Comparison of ENCODE assay signal across 1 cellular context in genomic region chr1:11912000-11912399, GRCh38.
TF ChIP-seq lines count a peak whose summit lies in the region.

No MANE protein-coding gene starts in this region.

TF ChIP-seq in K562, 482 proteins besides CTCF, POLR2A, EP300 and RAD21:
- TF ChIP-seq ZNF146 (CRISPR knock-in tag; IDR thresholded peaks at IDR 0.05; ENCODE audit: unreplicated experiment) (no peak), MYNN (IDR thresholded peaks at IDR 0.05) (peak; percentile 84), MYNN (CRISPR knock-in tag; IDR thresholded peaks at IDR 0.05) (no peak), MXI1 (IDR thresholded peaks at IDR 0.05; ENCODE audit: low read depth, low read length) (no peak), ZFP36 (IDR thresholded peaks at IDR 0.05; ENCODE audit: low read depth, low read length, partially characterized antibody) (peak; percentile 79), ZBTB17 (CRISPR knock-in tag; IDR thresholded peaks at IDR 0.05) (no peak)
- TF ChIP-seq, protein P1, sequence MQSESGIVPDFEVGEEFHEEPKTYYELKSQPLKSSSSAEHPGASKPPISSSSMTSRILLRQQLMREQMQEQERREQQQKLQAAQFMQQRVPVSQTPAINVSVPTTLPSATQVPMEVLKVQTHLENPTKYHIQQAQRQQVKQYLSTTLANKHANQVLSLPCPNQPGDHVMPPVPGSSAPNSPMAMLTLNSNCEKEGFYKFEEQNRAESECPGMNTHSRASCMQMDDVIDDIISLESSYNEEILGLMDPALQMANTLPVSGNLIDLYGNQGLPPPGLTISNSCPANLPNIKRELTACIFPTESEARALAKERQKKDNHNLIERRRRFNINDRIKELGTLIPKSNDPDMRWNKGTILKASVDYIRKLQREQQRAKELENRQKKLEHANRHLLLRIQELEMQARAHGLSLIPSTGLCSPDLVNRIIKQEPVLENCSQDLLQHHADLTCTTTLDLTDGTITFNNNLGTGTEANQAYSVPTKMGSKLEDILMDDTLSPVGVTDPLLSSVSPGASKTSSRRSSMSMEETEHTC (IDR thresholded peaks at IDR 0.05), result no peak
- TF ChIP-seq, protein P2, sequence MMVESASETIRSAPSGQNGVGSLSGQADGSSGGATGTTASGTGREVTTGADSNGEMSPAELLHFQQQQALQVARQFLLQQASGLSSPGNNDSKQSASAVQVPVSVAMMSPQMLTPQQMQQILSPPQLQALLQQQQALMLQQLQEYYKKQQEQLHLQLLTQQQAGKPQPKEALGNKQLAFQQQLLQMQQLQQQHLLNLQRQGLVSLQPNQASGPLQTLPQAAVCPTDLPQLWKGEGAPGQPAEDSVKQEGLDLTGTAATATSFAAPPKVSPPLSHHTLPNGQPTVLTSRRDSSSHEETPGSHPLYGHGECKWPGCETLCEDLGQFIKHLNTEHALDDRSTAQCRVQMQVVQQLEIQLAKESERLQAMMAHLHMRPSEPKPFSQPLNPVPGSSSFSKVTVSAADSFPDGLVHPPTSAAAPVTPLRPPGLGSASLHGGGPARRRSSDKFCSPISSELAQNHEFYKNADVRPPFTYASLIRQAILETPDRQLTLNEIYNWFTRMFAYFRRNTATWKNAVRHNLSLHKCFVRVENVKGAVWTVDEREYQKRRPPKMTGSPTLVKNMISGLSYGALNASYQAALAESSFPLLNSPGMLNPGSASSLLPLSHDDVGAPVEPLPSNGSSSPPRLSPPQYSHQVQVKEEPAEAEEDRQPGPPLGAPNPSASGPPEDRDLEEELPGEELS (CRISPR knock-in tag; IDR thresholded peaks at IDR 0.05; ENCODE audit: borderline replicate concordance), result no peak
